Comparison of ENCODE assay signal across 21 cellular contexts in the genomic region with DNA sequence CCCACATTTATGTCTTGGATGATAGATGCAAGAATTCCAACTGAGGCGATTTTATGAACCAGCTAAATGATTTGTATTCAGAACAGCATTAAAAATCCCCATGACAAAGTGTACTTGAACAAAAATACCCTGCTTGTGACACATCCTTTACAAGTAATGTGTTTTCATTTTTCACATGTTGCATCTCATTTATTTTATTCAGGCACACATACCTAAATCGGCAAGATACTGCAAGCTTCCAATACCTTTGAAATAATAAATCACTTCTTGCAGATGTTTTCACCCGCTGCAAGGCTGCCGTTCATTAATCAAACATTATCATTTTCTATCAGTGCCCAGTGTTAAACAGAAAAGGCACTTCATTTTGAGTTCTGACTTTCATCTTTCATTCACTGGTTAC.
DNase-seq lines count a peak whose midpoint lies in the region; ATAC-seq, FAIRE-seq and TF ChIP-seq lines count a peak whose summit lies in the region.
"Had no signal": no experiment of that assay in that cellular context is flagged by ENCODE, and none has a peak within 500 bp of the region (broad histone marks: within the 10 kb centered on the region; RNA-seq: fewer than 3 reads in every experiment).

No MANE protein-coding gene starts in this region.

- H3K4me1 Mint-ChIP-seq in astrocyte (ENCODE audit: low read depth, unreplicated experiment) (no peaks in the 10 kb centered on the region), type B pancreatic cell (ENCODE audit: unreplicated experiment) (peaks cover 6% of the 10 kb centered on the region)
- no peaks in the 10 kb centered on the region for H3K4me1 Mint-ChIP-seq in activated naive CD4-positive, alpha-beta T cell treated with anti-CD3 and anti-CD28 coated beads for 36 hours (ENCODE audit: low read depth)
- H3K4me1 Mint-ChIP-seq in CD8-positive, alpha-beta memory T cell = peaks cover 0 to 6% (median 0%) of the 10 kb centered on the region in 3 donors
- H3K4me1 Mint-ChIP-seq: B cell had no signal

- dilution Hi-C loops in keratinocyte (cut with MboI; ENCODE audit: extremely low pct_ligation_motif_present, low sequenced_read_pairs) = no loop called here

- H3K36me3 ChIP-seq in astrocyte (ENCODE audit: insufficient read depth, low read length) (no peaks in the 10 kb centered on the region), keratinocyte (ENCODE audit: control insufficient read depth in 2 of 2, extremely low read depth in 1 of 2, insufficient read depth in 2 of 2, low read length in 2 of 2) (no peaks in the 10 kb centered on the region)
- no peaks in the 10 kb centered on the region for H3K36me3 ChIP-seq in CD8-positive, alpha-beta memory T cell (ENCODE audit: insufficient read depth, low read length)

- no peaks in the 10 kb centered on the region for H3K36me3 Mint-ChIP-seq in astrocyte (ENCODE audit: low read depth, unreplicated experiment)
- no peaks in the 10 kb centered on the region for H3K36me3 Mint-ChIP-seq in type B pancreatic cell
- peaks cover 27% of the 10 kb centered on the region for H3K36me3 Mint-ChIP-seq in activated naive CD4-positive, alpha-beta T cell treated with anti-CD3 and anti-CD28 coated beads for 36 hours (ENCODE audit: low read depth)
- peaks cover 22 to 31% (median 27%) of the 10 kb centered on the region in 3 donors for H3K36me3 Mint-ChIP-seq in CD8-positive, alpha-beta memory T cell

- H3K79me2 ChIP-seq in astrocyte (ENCODE audit: insufficient read depth, low read length) (no peaks in the 10 kb centered on the region), keratinocyte (ENCODE audit: control insufficient read depth, insufficient read depth, low read length) (no peaks in the 10 kb centered on the region)

- H3K27me3 Mint-ChIP-seq in astrocyte (ENCODE audit: low read depth, unreplicated experiment) (no peaks in the 10 kb centered on the region), type B pancreatic cell (peaks cover 16% of the 10 kb centered on the region)
- no peaks in the 10 kb centered on the region for H3K27me3 Mint-ChIP-seq in activated naive CD4-positive, alpha-beta T cell treated with anti-CD3 and anti-CD28 coated beads for 36 hours (ENCODE audit: low read depth)
- H3K27me3 Mint-ChIP-seq in CD8-positive, alpha-beta memory T cell = no peaks in the 10 kb centered on the region
- H3K27me3 Mint-ChIP-seq: B cell; CD4-positive, alpha-beta T cell had no signal

- H3K9ac ChIP-seq in astrocyte (ENCODE audit: low read length) (no peak overlapping the region), keratinocyte (ENCODE audit: control insufficient read depth, extremely low read depth, insufficient read depth, low read length) (no peak overlapping the region)
- H3K9ac ChIP-seq: BLaER1 treated with 17β-estradiol and CSF1 and Interleukin-3, amounts not matched to agents 10 nM and 100 nM had no signal

- H4K20me1 ChIP-seq in astrocyte (ENCODE audit: insufficient read depth, low read length) = no peaks in the 10 kb centered on the region
- no peaks in the 10 kb centered on the region for H4K20me1 ChIP-seq in keratinocyte (ENCODE audit: control insufficient read depth, extremely low read depth, insufficient read depth, low read length)
- H4K20me1 ChIP-seq: BLaER1 treated with 17β-estradiol and CSF1 and Interleukin-3, amounts not matched to agents 10 nM and 100 nM had no signal

- peak; percentile 6 for FAIRE-seq in D721Med (lab: Jason Lieb, UNC)
- no peak for FAIRE-seq in astrocyte (lab: Jason Lieb, UNC)
- no peak for FAIRE-seq in keratinocyte (lab: Jason Lieb, UNC)
- FAIRE-seq: A549, G401.6, GM12891, GM19239 had no signal

- DNase-seq in D721Med (ENCODE audit: insufficient read length, low spot score) (no peak), astrocyte (ENCODE audit: low read depth) (peak; percentile 65), keratinocyte (ENCODE audit: low read depth, low spot score) (no peak), type B pancreatic cell (ENCODE audit: extremely low spot score, unreplicated experiment) (no peak)
- DNase-seq in activated naive CD4-positive, alpha-beta T cell treated with anti-CD3 and anti-CD28 coated beads for 36 hours = no peak
- DNase-seq in CD8-positive, alpha-beta memory T cell = no peak
- DNase-seq: AML-193; CD4-positive, alpha-beta T cell; CD8-positive, alpha-beta T cell; COR-L47; DMS79 treated with DMSO at 0.1 percent for 48 hours; GF-D8 had no signal

- H3K27me3 ChIP-seq in astrocyte (ENCODE audit: insufficient read depth, low read length) = no peaks in the 10 kb centered on the region
- no peaks in the 10 kb centered on the region for H3K27me3 ChIP-seq in keratinocyte (ENCODE audit: control insufficient read depth, extremely low read depth, insufficient read depth, low read length)
- H3K27me3 ChIP-seq in CD8-positive, alpha-beta memory T cell (ENCODE audit: insufficient read depth, low read length, poor library complexity, severe bottlenecking) = no peaks in the 10 kb centered on the region
- H3K27me3 ChIP-seq: BLaER1 treated with 17β-estradiol and CSF1 and Interleukin-3, amounts not matched to agents 10 nM and 100 nM had no signal

- H3K27ac ChIP-seq in astrocyte (ENCODE audit: low read depth, low read length) (no peak overlapping the region), keratinocyte (ENCODE audit: control insufficient read depth, insufficient read depth, low read length) (no peak overlapping the region)
- no peak overlapping the region for H3K27ac ChIP-seq in CD8-positive, alpha-beta memory T cell (ENCODE audit: low read depth, low read length)
- H3K27ac ChIP-seq: 22Rv1; A549; BLaER1 treated with 17β-estradiol and CSF1 and Interleukin-3, amounts not matched to agents 10 nM and 100 nM; C4-2B had no signal

- H3K9me1 ChIP-seq in keratinocyte (ENCODE audit: control insufficient read depth, extremely low read depth, insufficient read depth, low read length) = no peaks in the 10 kb centered on the region

- H3K4me1 ChIP-seq in astrocyte (ENCODE audit: insufficient read depth, low read length) (no peaks in the 10 kb centered on the region), keratinocyte (ENCODE audit: control insufficient read depth, extremely low read depth, insufficient read depth, low read length) (no peaks in the 10 kb centered on the region)
- no peaks in the 10 kb centered on the region for H3K4me1 ChIP-seq in CD8-positive, alpha-beta memory T cell (ENCODE audit: insufficient read depth, low read length)
- H3K4me1 ChIP-seq: A549; BLaER1 treated with 17β-estradiol and CSF1 and Interleukin-3, amounts not matched to agents 10 nM and 100 nM had no signal

- no peak overlapping the region for H3K27ac Mint-ChIP-seq in astrocyte (ENCODE audit: unreplicated experiment)
- H3K27ac Mint-ChIP-seq in type B pancreatic cell = no peak overlapping the region
- no peak overlapping the region for H3K27ac Mint-ChIP-seq in activated naive CD4-positive, alpha-beta T cell treated with anti-CD3 and anti-CD28 coated beads for 36 hours
- no peak overlapping the region for H3K27ac Mint-ChIP-seq in CD8-positive, alpha-beta memory T cell
- H3K27ac Mint-ChIP-seq: B cell; CD4-positive, alpha-beta T cell; CD8-positive, alpha-beta T cell had no signal

- TF ChIP-seq CTCF in D721Med (IDR thresholded peaks at IDR 0.05; ENCODE audit: insufficient read depth, missing control alignments) (no peak), astrocyte (IDR thresholded peaks at IDR 0.05; ENCODE audit: insufficient read depth, low read depth, low read length) (no peak), keratinocyte (optimal IDR thresholded peaks at IDR 0.05 in 1 of 3, IDR thresholded peaks at IDR 0.05 in 1 of 3, conservative IDR thresholded peaks at IDR 0.05 in 1 of 3; ENCODE audit: extremely low read depth in 1 of 3, insufficient read depth in 2 of 3, low read length in 3 of 3) (no peak), type B pancreatic cell (conservative IDR thresholded peaks at IDR 0.05) (no peak)

- H3K4me2 ChIP-seq in astrocyte (ENCODE audit: low read length) = no peak overlapping the region
- H3K4me2 ChIP-seq in keratinocyte (ENCODE audit: control insufficient read depth, extremely low read depth, insufficient read depth, low read depth, low read length) = no peak overlapping the region
- H3K4me2 ChIP-seq: A549; BLaER1 treated with 17β-estradiol and CSF1 and Interleukin-3, amounts not matched to agents 10 nM and 100 nM had no signal

- POLR2A ChIA-PET in CD8-positive, alpha-beta memory T cell (lab: Charles Lee) = no interaction called here

- H3K9me3 ChIP-seq in astrocyte (ENCODE audit: insufficient read depth, low read depth, low read length) (no peaks in the 10 kb centered on the region), keratinocyte (ENCODE audit: control insufficient read depth, low read depth, low read length) (no peaks in the 10 kb centered on the region)
- peaks cover 4% of the 10 kb centered on the region for H3K9me3 ChIP-seq in CD8-positive, alpha-beta memory T cell (ENCODE audit: low read length)

- H2AFZ ChIP-seq in astrocyte (ENCODE audit: low read depth, low read length) = no peak overlapping the region
- peak overlapping the region; percentile 22 for H2AFZ ChIP-seq in keratinocyte (ENCODE audit: control insufficient read depth, low read length)

- no peak for ATAC-seq in GM21619 (IDR thresholded peaks at IDR 0.05; ENCODE audit: unreplicated experiment)
- ATAC-seq: A549; CD8-positive, alpha-beta T cell had no signal

- no peak overlapping the region for H3K4me3 ChIP-seq in astrocyte (ENCODE audit: insufficient read depth, low read depth, low read length)
- no peak overlapping the region for H3K4me3 ChIP-seq in keratinocyte (ENCODE audit: control insufficient read depth in 2 of 3, extremely low read depth in 1 of 3, insufficient read depth in 2 of 3, low read depth in 1 of 3, low read length in 3 of 3)
- no peak overlapping the region for H3K4me3 ChIP-seq in CD8-positive, alpha-beta memory T cell (ENCODE audit: low read length)
- H3K4me3 ChIP-seq: A549; BLaER1 treated with 17β-estradiol and CSF1 and Interleukin-3, amounts not matched to agents 10 nM and 100 nM had no signal

- no peak overlapping the region for H3K4me3 Mint-ChIP-seq in astrocyte (ENCODE audit: unreplicated experiment)
- H3K4me3 Mint-ChIP-seq in type B pancreatic cell = peak overlapping the region; percentile 1
- no peak overlapping the region for H3K4me3 Mint-ChIP-seq in activated naive CD4-positive, alpha-beta T cell treated with anti-CD3 and anti-CD28 coated beads for 36 hours
- no peak overlapping the region for H3K4me3 Mint-ChIP-seq in CD8-positive, alpha-beta memory T cell
- H3K4me3 Mint-ChIP-seq: B cell; CD4-positive, alpha-beta T cell; CD8-positive, alpha-beta T cell had no signal

- peaks cover 1% of the 10 kb centered on the region for H3K9me3 Mint-ChIP-seq in astrocyte (ENCODE audit: unreplicated experiment)
- H3K9me3 Mint-ChIP-seq in type B pancreatic cell = peaks cover 8% of the 10 kb centered on the region
- H3K9me3 Mint-ChIP-seq in activated naive CD4-positive, alpha-beta T cell treated with anti-CD3 and anti-CD28 coated beads for 36 hours = peaks cover 11% of the 10 kb centered on the region
- H3K9me3 Mint-ChIP-seq in CD8-positive, alpha-beta memory T cell = peaks cover 6 to 13% (median 8%) of the 10 kb centered on the region in 5 donors

- CTCF ChIA-PET in activated naive CD4-positive, alpha-beta T cell treated with anti-CD3 and anti-CD28 coated beads for 36 hours (lab: Charles Lee) = no interaction called here
- CTCF ChIA-PET in CD8-positive, alpha-beta memory T cell (lab: Charles Lee) = no interaction called here

- intact Hi-C loops in activated naive CD4-positive, alpha-beta T cell treated with anti-CD3 and anti-CD28 coated beads for 36 hours (cut with micrococcal nuclease) = no loop called here
